In the genomic region with DNA sequence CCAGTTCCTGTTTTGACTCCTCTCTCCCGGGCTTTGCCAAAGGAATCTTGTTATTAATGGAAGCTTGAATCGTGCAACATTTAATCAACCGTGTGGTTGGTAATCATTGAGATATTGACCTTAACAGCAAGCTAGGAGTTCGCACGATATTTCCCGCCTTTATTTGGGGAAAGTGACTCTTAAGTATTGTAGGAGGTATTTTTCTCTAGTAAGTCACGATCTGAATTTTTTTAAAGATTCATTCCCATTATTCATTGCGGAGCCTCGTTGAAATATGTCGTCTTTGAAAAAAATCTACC, we compare ENCODE assay signal across 8 cellular contexts. TPM values are rescaled to one million over a fixed set of nuclear protein-coding genes. Genes with fewer than 3 reads are reported as not detected.
A peak's percentile ranks its signal among the peaks of the same experiment; 100 is the strongest.
DNase-seq lines count a peak whose midpoint lies in the region; ATAC-seq and TF ChIP-seq lines count a peak whose summit lies in the region.

No MANE protein-coding gene starts in this region.

- no peak for TF ChIP-seq CTCF in astrocyte of the spinal cord (IDR thresholded peaks at IDR 0.05; ENCODE audit: low read depth, low read length)
- no peak for TF ChIP-seq CTCF in lower lobe of right lung (IDR thresholded peaks at IDR 0.05)
- TF ChIP-seq CTCF in transverse colon (IDR thresholded peaks at IDR 0.05) = no peak

- in situ Hi-C loops in astrocyte of the spinal cord (cut with HindIII; ENCODE audit: low sequenced_read_pairs) = no loop called here
- in situ Hi-C loops in transverse colon (cut with MboI; ENCODE audit: low pct_ligation_motif_present in 1 of 4, low pct_unique_long_range_greater_than_20kb in 1 of 4, low sequenced_read_pairs in 3 of 4) = no loop called here
- in situ Hi-C loops in KBM-7 (cut with MboI; ENCODE audit: low pct_unique_long_range_greater_than_20kb, low sequenced_read_pairs) = no loop called here

- H3K4me3 ChIP-seq in astrocyte of the spinal cord (ENCODE audit: low read depth, low read length) (peak overlapping the region; percentile 93), lower lobe of right lung (peak overlapping the region; percentile 71), transverse colon (peak overlapping the region; percentile 69 to 80 (median 72))

- DNase-seq in activated naive CD4-positive, alpha-beta T cell treated with anti-CD3 and anti-CD28 coated beads, Interleukin-2, amount 10 ng/mL, durations not matched to agents 7 days and 5 days = no peak
- DNase-seq in activated naive CD4-positive, alpha-beta T cell (lab: John Stamatoyannopoulos, UW) = no peak
- DNase-seq in astrocyte of the spinal cord (ENCODE audit: low read depth, low spot score) (no peak), lower lobe of right lung (no peak), transverse colon (no peak), KBM-7 (no peak), NCI-H524 treated with DMSO at 0.1 percent for 48 hours (lab: John Stamatoyannopoulos, UW) (no peak)
- no peak for DNase-seq in activated CD4-positive, alpha-beta T cell treated with anti-CD3 and anti-CD28 coated beads, Interleukin-2, amount 50 U/mL, for 1 hour

- H3K9me3 ChIP-seq in lower lobe of right lung (no peaks in the 10 kb centered on the region), transverse colon (no peaks in the 10 kb centered on the region)

- H3K27ac ChIP-seq in lower lobe of right lung (peak overlapping the region; percentile 87), transverse colon (peak overlapping the region; percentile 89 to 95 (median 93))

- no peak for ATAC-seq in lower lobe of right lung

- 1 to 2% methylated on average over 9 to 10 of the region's 10 CpGs for WGBS in transverse colon (ENCODE audit: low coverage in 1 of 2), 2 donors

- H3K27ac Mint-ChIP-seq in activated naive CD4-positive, alpha-beta T cell treated with anti-CD3 and anti-CD28 coated beads, Interleukin-2, amount 10 ng/mL, durations not matched to agents 7 days and 5 days = peak overlapping the region; percentile 98

- no peaks in the 10 kb centered on the region for H3K9me3 Mint-ChIP-seq in activated naive CD4-positive, alpha-beta T cell treated with anti-CD3 and anti-CD28 coated beads, Interleukin-2, amount 10 ng/mL, durations not matched to agents 7 days and 5 days

- H3K27me3 ChIP-seq in lower lobe of right lung (ENCODE audit: low read depth) = no peaks in the 10 kb centered on the region
- H3K27me3 ChIP-seq in transverse colon = no peaks in the 10 kb centered on the region

- H3K36me3 ChIP-seq in lower lobe of right lung (peaks cover 15% of the 10 kb centered on the region), transverse colon (peaks cover 0 to 6% (median 0%) of the 10 kb centered on the region in 4 donors)

- H3K4me1 ChIP-seq in lower lobe of right lung (peaks cover 21% of the 10 kb centered on the region), transverse colon (peaks cover 7 to 21% (median 13%) of the 10 kb centered on the region in 4 donors)

- peak overlapping the region; percentile 91 for H3K4me3 Mint-ChIP-seq in activated naive CD4-positive, alpha-beta T cell treated with anti-CD3 and anti-CD28 coated beads, Interleukin-2, amount 10 ng/mL, durations not matched to agents 7 days and 5 days

- peaks cover 6% of the 10 kb centered on the region for H3K36me3 Mint-ChIP-seq in activated naive CD4-positive, alpha-beta T cell treated with anti-CD3 and anti-CD28 coated beads, Interleukin-2, amount 10 ng/mL, durations not matched to agents 7 days and 5 days

- CTCF ChIA-PET in activated naive CD4-positive, alpha-beta T cell treated with anti-CD3 and anti-CD28 coated beads, Interleukin-2, amount 10 ng/mL, durations not matched to agents 7 days and 5 days (lab: Charles Lee) = interaction anchor here (0.6 kb wide), 1 partner anchor 187 kb away, joined by 4 read pairs; no protein-coding TSS in a partner anchor

- no peak for TF ChIP-seq POLR2A in transverse colon (IDR thresholded peaks at IDR 0.05)

- H3K4me1 Mint-ChIP-seq in activated naive CD4-positive, alpha-beta T cell treated with anti-CD3 and anti-CD28 coated beads, Interleukin-2, amount 10 ng/mL, durations not matched to agents 7 days and 5 days = peaks cover 36% of the 10 kb centered on the region

- no peak for TF ChIP-seq EP300 in transverse colon (IDR thresholded peaks at IDR 0.05; ENCODE audit: low read depth)

- peaks cover 12% of the 10 kb centered on the region for H3K27me3 Mint-ChIP-seq in activated naive CD4-positive, alpha-beta T cell treated with anti-CD3 and anti-CD28 coated beads, Interleukin-2, amount 10 ng/mL, durations not matched to agents 7 days and 5 days

- intact Hi-C loops in lower lobe of right lung (cut with DNase I) = no loop called here
- intact Hi-C loops in transverse colon (cut with DNase I; ENCODE audit: low total_unique reads) = no loop called here

RNA-seq across cellular contexts. Expression of gene NUP35, which starts 0.7 kb away (rescaled TPM):
- total RNA-seq in lower lobe of right lung (15.9 TPM), transverse colon (10 to 100 TPM in 1 of 4 donors, 1 to 10 TPM in 2, under 1 TPM in 1; 0.75 to 29.1 (median 8.0) TPM)

RNA-seq across cellular contexts. Expression of gene DUSP19, which starts 46.4 kb away (rescaled TPM):
- total RNA-seq in lower lobe of right lung (5.6 TPM), transverse colon (1 to 10 TPM in 3 of 4 donors, not detected in 1; 1.6 to 2.7 (median 1.8) TPM)
